36 cellular contexts compared by ENCODE assay signal in the genomic region with DNA sequence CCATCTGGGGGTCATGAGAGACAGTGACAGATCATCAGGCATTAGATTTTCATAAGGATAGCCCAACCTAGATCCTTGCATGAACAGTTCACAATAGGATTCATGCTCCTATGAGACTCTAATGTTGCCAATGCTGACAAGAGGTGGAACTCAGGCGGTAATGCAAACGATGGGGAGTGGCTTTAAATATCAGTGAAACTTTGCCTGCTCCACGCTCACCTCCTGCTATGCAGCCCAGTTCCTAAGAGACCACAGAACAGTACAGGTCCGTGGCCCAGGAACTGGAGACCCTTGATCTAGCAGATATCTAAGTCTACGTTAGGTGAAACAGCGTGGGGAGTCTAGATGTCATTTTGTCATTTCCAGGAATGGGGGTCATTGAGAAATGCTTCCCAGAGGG.
"Had no signal": no experiment of that assay in that cellular context is flagged by ENCODE, and none has a peak within 500 bp of the region (broad histone marks: within the 10 kb centered on the region; RNA-seq: fewer than 3 reads in every experiment).

No MANE protein-coding gene starts in this region.

- H3K4me1 Mint-ChIP-seq: activated B cell treated with CpG ODN at 0.5 μM for 24 hours; activated CD4-positive, alpha-beta T cell treated with anti-CD3 and anti-CD28 coated beads, Interleukin-2, amount 10 ng/mL, durations not matched to agents 24 days and 14 days; activated CD8-positive, alpha-beta memory T cell treated with anti-CD3 and anti-CD28 coated beads, Interleukin-2, amount 10 ng/mL, durations not matched to agents 7 days and 5 days; activated naive CD4-positive, alpha-beta T cell treated with anti-CD3 and anti-CD28 coated beads, Interleukin-2, amount 10 ng/mL, durations not matched to agents 7 days and 5 days; activated naive CD4-positive, alpha-beta T cell treated with anti-CD3 and anti-CD28 coated beads, Interleukin-2, amount 50 U/mL, for 24 hours; activated naive CD8-positive, alpha-beta T cell treated with anti-CD3 and anti-CD28 coated beads, Interleukin-2, amount 10 ng/mL, durations not matched to agents 7 days and 5 days; activated naive CD8-positive, alpha-beta T cell treated with anti-CD3 and anti-CD28 coated beads, Interleukin-2, amount 50 U/mL, for 24 hours; brain had no signal

- H3K36me3 ChIP-seq: ascending aorta had no signal

- FAIRE-seq: bronchial epithelial cell, colon, TTC549 had no signal

- H3K27me3 Mint-ChIP-seq: activated B cell treated with CpG ODN at 0.5 μM for 24 hours; activated CD4-positive, alpha-beta memory T cell treated with anti-CD3 and anti-CD28 coated beads for 36 hours; activated CD4-positive, alpha-beta T cell treated with anti-CD3 and anti-CD28 coated beads, Interleukin-2, amount 10 ng/mL, durations not matched to agents 24 days and 14 days; activated CD8-positive, alpha-beta memory T cell treated with anti-CD3 and anti-CD28 coated beads, Interleukin-2, amount 10 ng/mL, durations not matched to agents 7 days and 5 days; activated naive CD4-positive, alpha-beta T cell treated with anti-CD3 and anti-CD28 coated beads, Interleukin-2, amount 10 ng/mL, durations not matched to agents 7 days and 5 days; activated naive CD4-positive, alpha-beta T cell treated with anti-CD3 and anti-CD28 coated beads, Interleukin-2, amount 50 U/mL, for 24 hours; activated naive CD8-positive, alpha-beta T cell; activated naive CD8-positive, alpha-beta T cell treated with anti-CD3 and anti-CD28 coated beads, Interleukin-2, amount 10 ng/mL, durations not matched to agents 7 days and 5 days; activated naive CD8-positive, alpha-beta T cell treated with anti-CD3 and anti-CD28 coated beads, Interleukin-2, amount 50 U/mL, for 24 hours; activated T-cell treated with anti-CD3 and anti-CD28 coated beads, Interleukin-2, amount 50 U/mL, for 24 hours; brain had no signal

- H3K27ac Mint-ChIP-seq: activated B cell treated with CpG ODN at 0.5 μM for 24 hours; activated CD4-positive, alpha-beta memory T cell treated with anti-CD3 and anti-CD28 coated beads for 36 hours; activated CD4-positive, alpha-beta T cell treated with anti-CD3 and anti-CD28 coated beads, Interleukin-2, amount 10 ng/mL, durations not matched to agents 24 days and 14 days; activated CD8-positive, alpha-beta memory T cell treated with anti-CD3 and anti-CD28 coated beads, Interleukin-2, amount 10 ng/mL, durations not matched to agents 7 days and 5 days; activated CD8-positive, alpha-beta T cell treated with anti-CD3 and anti-CD28 coated beads, Interleukin-2, amount 10 ng/mL, durations not matched to agents 7 days and 5 days; activated naive CD4-positive, alpha-beta T cell treated with anti-CD3 and anti-CD28 coated beads, Interleukin-2, amount 10 ng/mL, durations not matched to agents 7 days and 5 days; activated naive CD4-positive, alpha-beta T cell treated with anti-CD3 and anti-CD28 coated beads, Interleukin-2, amount 50 U/mL, for 24 hours; activated naive CD8-positive, alpha-beta T cell; activated naive CD8-positive, alpha-beta T cell treated with anti-CD3 and anti-CD28 coated beads, Interleukin-2, amount 10 ng/mL, durations not matched to agents 7 days and 5 days; activated naive CD8-positive, alpha-beta T cell treated with anti-CD3 and anti-CD28 coated beads, Interleukin-2, amount 50 U/mL, for 24 hours; activated T-cell treated with anti-CD3 and anti-CD28 coated beads, Interleukin-2, amount 50 U/mL, for 24 hours; activated T-helper 2 cell treated with anti-CD3 and anti-CD28 coated beads, Interferon-gamma antibody, Interleukin-2, Interleukin-4, amounts not matched to agents 10 μg/mL and 5 μg/mL and 100 μg/mL, durations not matched to agents 14 hours and 24 hours and 36 hours; brain; T-helper 1 cell treated with Interleukin-12 subunit alpha and Interleukin-12 subunit beta and Interleukin-4 antibody, amounts not matched to agents 30 μg/mL and 1 μg/mL, for 36 hours; T-helper 2 cell treated with Interferon-gamma antibody and Interleukin-4, amounts not matched to agents 5 μg/mL and 100 μg/mL, for 36 hours had no signal

- H3K4me3 Mint-ChIP-seq: activated B cell treated with CpG ODN at 0.5 μM for 24 hours; activated CD4-positive, alpha-beta memory T cell treated with anti-CD3 and anti-CD28 coated beads for 36 hours; activated CD4-positive, alpha-beta T cell treated with anti-CD3 and anti-CD28 coated beads, Interleukin-2, amount 10 ng/mL, durations not matched to agents 24 days and 14 days; activated CD8-positive, alpha-beta memory T cell treated with anti-CD3 and anti-CD28 coated beads, Interleukin-2, amount 10 ng/mL, durations not matched to agents 7 days and 5 days; activated CD8-positive, alpha-beta T cell treated with anti-CD3 and anti-CD28 coated beads, Interleukin-2, amount 10 ng/mL, durations not matched to agents 7 days and 5 days; activated naive CD4-positive, alpha-beta T cell treated with anti-CD3 and anti-CD28 coated beads, Interleukin-2, amount 10 ng/mL, durations not matched to agents 7 days and 5 days; activated naive CD4-positive, alpha-beta T cell treated with anti-CD3 and anti-CD28 coated beads, Interleukin-2, amount 50 U/mL, for 24 hours; activated naive CD8-positive, alpha-beta T cell; activated naive CD8-positive, alpha-beta T cell treated with anti-CD3 and anti-CD28 coated beads, Interleukin-2, amount 10 ng/mL, durations not matched to agents 7 days and 5 days; activated naive CD8-positive, alpha-beta T cell treated with anti-CD3 and anti-CD28 coated beads, Interleukin-2, amount 50 U/mL, for 24 hours; activated T-cell treated with anti-CD3 and anti-CD28 coated beads, Interleukin-2, amount 50 U/mL, for 24 hours; brain; T-helper 1 cell treated with Interleukin-12 subunit alpha and Interleukin-12 subunit beta and Interleukin-4 antibody, amounts not matched to agents 30 μg/mL and 1 μg/mL, for 36 hours; T-helper 2 cell treated with Interferon-gamma antibody and Interleukin-4, amounts not matched to agents 5 μg/mL and 100 μg/mL, for 36 hours had no signal

- H3K27ac ChIP-seq: ascending aorta, cardiac muscle cell, VCaP had no signal

- H3K36me3 Mint-ChIP-seq: activated CD4-positive, alpha-beta memory T cell treated with anti-CD3 and anti-CD28 coated beads for 36 hours; activated naive CD4-positive, alpha-beta T cell treated with anti-CD3 and anti-CD28 coated beads, Interleukin-2, amount 50 U/mL, for 24 hours; activated naive CD8-positive, alpha-beta T cell; activated naive CD8-positive, alpha-beta T cell treated with anti-CD3 and anti-CD28 coated beads, Interleukin-2, amount 10 ng/mL, durations not matched to agents 7 days and 5 days had no signal

- H3K4me1 ChIP-seq: ascending aorta had no signal

- H3K4me3 ChIP-seq: ascending aorta, cardiac muscle cell had no signal

- H3K9me3 Mint-ChIP-seq: activated B cell treated with CpG ODN at 0.5 μM for 24 hours; activated CD4-positive, alpha-beta memory T cell treated with anti-CD3 and anti-CD28 coated beads for 36 hours; activated CD4-positive, alpha-beta T cell treated with anti-CD3 and anti-CD28 coated beads, Interleukin-2, amount 10 ng/mL, durations not matched to agents 24 days and 14 days; activated naive CD4-positive, alpha-beta T cell treated with anti-CD3 and anti-CD28 coated beads, Interleukin-2, amount 10 ng/mL, durations not matched to agents 7 days and 5 days; activated naive CD4-positive, alpha-beta T cell treated with anti-CD3 and anti-CD28 coated beads, Interleukin-2, amount 50 U/mL, for 24 hours; activated naive CD8-positive, alpha-beta T cell treated with anti-CD3 and anti-CD28 coated beads, Interleukin-2, amount 10 ng/mL, durations not matched to agents 7 days and 5 days; activated naive CD8-positive, alpha-beta T cell treated with anti-CD3 and anti-CD28 coated beads, Interleukin-2, amount 50 U/mL, for 24 hours; activated T-cell treated with anti-CD3 and anti-CD28 coated beads, Interleukin-2, amount 50 U/mL, for 24 hours; activated T-helper 2 cell treated with anti-CD3 and anti-CD28 coated beads, Interferon-gamma antibody, Interleukin-2, Interleukin-4, amounts not matched to agents 10 μg/mL and 5 μg/mL and 100 μg/mL, durations not matched to agents 14 hours and 24 hours and 36 hours; T-helper 1 cell treated with Interleukin-12 subunit alpha and Interleukin-12 subunit beta and Interleukin-4 antibody, amounts not matched to agents 30 μg/mL and 1 μg/mL, for 36 hours; T-helper 2 cell treated with Interferon-gamma antibody and Interleukin-4, amounts not matched to agents 5 μg/mL and 100 μg/mL, for 36 hours had no signal

- DNase-seq: activated B cell treated with CpG ODN at 0.5 μM for 24 hours; activated CD4-positive, alpha-beta memory T cell treated with anti-CD3 and anti-CD28 coated beads for 36 hours; activated CD4-positive, alpha-beta T cell treated with anti-CD3 and anti-CD28 coated beads for 4 hours; activated CD4-positive, alpha-beta T cell treated with anti-CD3 and anti-CD28 coated beads, Interleukin-2, amount 10 ng/mL, durations not matched to agents 24 days and 14 days; activated CD4-positive, alpha-beta T cell treated with anti-CD3 and anti-CD28 coated beads, Interleukin-2, amount 50 U/mL, for 1 hour; activated CD4-positive, alpha-beta T cell treated with anti-CD3 and anti-CD28 coated beads, Interleukin-2, amount 50 U/mL, for 4 hours; activated CD4-positive, CD25-positive, alpha-beta regulatory T cell treated with anti-CD3 and anti-CD28 coated beads, Interleukin-2, amount 50 U/mL, for 72 hours; activated CD8-positive, alpha-beta memory T cell treated with anti-CD3 and anti-CD28 coated beads for 24 hours; activated CD8-positive, alpha-beta memory T cell treated with anti-CD3 and anti-CD28 coated beads, Interleukin-2, amount 10 ng/mL, durations not matched to agents 7 days and 5 days; activated CD8-positive, alpha-beta memory T cell treated with anti-CD3 and anti-CD28 coated beads, Interleukin-2, amount 50 U/mL, for 48 hours; activated CD8-positive, alpha-beta T cell treated with anti-CD3 and anti-CD28 coated beads, Interleukin-2, amount 10 ng/mL, durations not matched to agents 7 days and 5 days; activated effector memory CD4-positive, alpha-beta T cell treated with Interleukin-2 at 50 U/mL for 16 hours; activated gamma-delta T cell; activated naive CD4-positive, alpha-beta T cell treated with anti-CD3 and anti-CD28 coated beads, Interleukin-2, amount 10 ng/mL, durations not matched to agents 7 days and 5 days; activated naive CD4-positive, alpha-beta T cell treated with Interleukin-2 at 50 U/mL for 16 hours; activated naive CD8-positive, alpha-beta T cell treated with anti-CD3 and anti-CD28 coated beads, Interleukin-2, amount 10 ng/mL, durations not matched to agents 7 days and 5 days; activated naive CD8-positive, alpha-beta T cell treated with anti-CD3 and anti-CD28 coated beads, Interleukin-2, amount 50 U/mL, for 24 hours; activated T-cell treated with anti-CD3 and anti-CD28 coated beads, Interleukin-2, amount 50 U/mL, for 24 hours; activated T-cell treated with anti-CD3 and anti-CD28 coated beads, Interleukin-2, amount 50 U/mL, for 48 hours; amygdala; anterior cingulate cortex; central memory CD4-positive, alpha-beta T cell; T-helper 2 cell; T-helper 9 cell had no signal

- ATAC-seq: activated CD8-positive, alpha-beta memory T cell treated with anti-CD3 and anti-CD28 coated beads, Interleukin-2, amount 10 ng/mL, durations not matched to agents 7 days and 5 days; activated CD8-positive, alpha-beta T cell treated with anti-CD3 and anti-CD28 coated beads, Interleukin-2, amount 10 ng/mL, durations not matched to agents 7 days and 5 days; activated naive CD8-positive, alpha-beta T cell treated with anti-CD3 and anti-CD28 coated beads, Interleukin-2, amount 50 U/mL, for 24 hours had no signal

- H3K9me3 ChIP-seq: ascending aorta had no signal

- H3K27me3 ChIP-seq: ascending aorta, cardiac muscle cell had no signal
